ENCODE assay signal across 8 cellular contexts in genomic region chr15:66387176-66388056, GRCh38. TPM values are rescaled to one million over a fixed set of nuclear protein-coding genes. Genes with fewer than 3 reads are reported as not detected.
DNase-seq lines count a peak whose midpoint lies in the region; ATAC-seq and TF ChIP-seq lines count a peak whose summit lies in the region.

No MANE protein-coding gene starts in this region.

- H3K27ac ChIP-seq in adipose tissue (ENCODE audit: low read depth, low read length) (peak overlapping the region; percentile 47), left ventricle myocardium inferior (replicated peaks) (peak overlapping the region; percentile 93), uterus (peak overlapping the region; percentile 88 to 93)

- no peak for TF ChIP-seq POLR2A in uterus (IDR thresholded peaks at IDR 0.05)

- peak; percentile 50 for TF ChIP-seq CTCF in left ventricle myocardium inferior (IDR thresholded peaks at IDR 0.05; ENCODE audit: borderline replicate concordance)
- TF ChIP-seq CTCF in uterus (IDR thresholded peaks at IDR 0.05) = peak in 3 of 4 experiments; percentile 2 to 26 (median 9)

- H3K27me3 ChIP-seq in left ventricle myocardium inferior (ENCODE audit: low read depth) (no peaks in the 10 kb centered on the region), uterus (no peaks in the 10 kb centered on the region)

- peak; percentile 8 for ATAC-seq in GM18861 (IDR thresholded peaks at IDR 0.05; ENCODE audit: unreplicated experiment)
- ATAC-seq in HG03520 (IDR thresholded peaks at IDR 0.05; ENCODE audit: unreplicated experiment) = peak; percentile 9

- WGBS in adipose tissue, 3 donors = 0 to 1% (median 0%) methylated on average over 56 to 61 of the region's 61 CpGs

- H3K4me3 ChIP-seq in left ventricle myocardium inferior (peak overlapping the region; percentile 91), uterus (peak overlapping the region; percentile 68 to 81)

- DNase-seq in AG08395 (ENCODE audit: low spot score) (peak; percentile 51), SW480 (ENCODE audit: low spot score) (peak; percentile 69), left ventricle myocardium inferior (peak; percentile 59), pulmonary artery endothelial cell (ENCODE audit: low read depth, low spot score) (peak; percentile 43), uterus (peak; percentile 65)

- intact Hi-C loops in left ventricle myocardium inferior (cut with micrococcal nuclease) (loop anchor here (5.0 kb wide), 1 partner anchor 110 kb away; the partner anchor contains the start of gene SNAPC5), uterus (cut with DNase I; ENCODE audit: low total_unique reads) (loop anchor here (5.0 kb wide), 1 partner anchor 110 kb away; the partner anchor contains the start of gene SNAPC5)

- H3K4me1 ChIP-seq in left ventricle myocardium inferior = peaks cover 42% of the 10 kb centered on the region
- H3K4me1 ChIP-seq in uterus = peaks cover 0 to 5% of the 10 kb centered on the region in 2 donors

- no peaks in the 10 kb centered on the region for H3K9me3 ChIP-seq in left ventricle myocardium inferior (replicated peaks)
- H3K9me3 ChIP-seq in uterus = no peaks in the 10 kb centered on the region

- no peaks in the 10 kb centered on the region for H3K36me3 ChIP-seq in left ventricle myocardium inferior
- H3K36me3 ChIP-seq in uterus = no peaks in the 10 kb centered on the region

RNA-seq across cellular contexts. Expression of gene MAP2K1, which starts 0.7 kb away (rescaled TPM):
- polyA plus RNA-seq in adipose tissue = 10 to 100 TPM; 11.7 to 34.7 (median 27.7) TPM
- total RNA-seq in left ventricle myocardium inferior = 44.9 TPM
- total RNA-seq in pulmonary artery endothelial cell = 62.7 and 67.5 TPM in 2 replicates
- 10 to 100 TPM; 13.2 to 46.4 (median 33.5) TPM for total RNA-seq in uterus

RNA-seq across cellular contexts. Expression of gene TIPIN, which starts 30.9 kb away (rescaled TPM):
- 1 to 10 TPM; 2.0 to 4.6 (median 2.4) TPM for polyA plus RNA-seq in adipose tissue
- total RNA-seq in left ventricle myocardium inferior (2.4 TPM), pulmonary artery endothelial cell (14.0 and 17.6 TPM in 2 replicates), uterus (10 to 100 TPM in 2 of 4 donors, 1 to 10 TPM in 1, under 1 TPM in 1; 0.77 to 15.0 (median 8.7) TPM)

Comparison
In these comparisons a context has a peak if more than half of its experiments do, and no peak if none do; other contexts are left out.
1. Peak in every context shown above with its lines: DNase-seq, ATAC-seq, H3K4me3 ChIP-seq and H3K27ac ChIP-seq.